In genomic region chr10:133308431-133309110, GRCh38 we compare ENCODE assay signal across 8 cellular contexts. TPM values are rescaled to one million over a fixed set of nuclear protein-coding genes. Genes with fewer than 3 reads are reported as not detected.
DNase-seq lines count a peak whose midpoint lies in the region; ATAC-seq and TF ChIP-seq lines count a peak whose summit lies in the region.

Gene TUBGCP2, minus strand, starts transcription at chr10:133308872. Its CDS starts 5,931 bp downstream, at chr10:133302941.
Gene ZNF511, plus strand, starts transcription at chr10:133308914. Its CDS starts 30 bp downstream, at chr10:133308944.

- peak within 1 kb of the TSS; percentile 93 for H3K23ac ChIP-seq in neuronal stem cell (ENCODE audit: low read depth, low read length, poor library complexity)

- TF ChIP-seq CTCF in DND-41 (IDR thresholded peaks at IDR 0.05; ENCODE audit: borderline replicate concordance, extremely low read depth, low read length, poor library complexity, severe bottlenecking) (peak; percentile 50), subcutaneous adipose tissue (IDR thresholded peaks at IDR 0.05; ENCODE audit: low read depth) (no peak)

- peak within 1 kb of the TSS; percentile 65 for H4K8ac ChIP-seq in neuronal stem cell (ENCODE audit: low read depth, low read length)

- H3K4me3 ChIP-seq in DND-41 (ENCODE audit: low read depth in 1 of 2, low read length in 2 of 2) (peak within 1 kb of the TSS; percentile 91 to 97), HUES6 (ENCODE audit: low read depth, low read length) (peak within 1 kb of the TSS; percentile 73), SJSA1 (peak within 1 kb of the TSS; percentile 98), neuronal stem cell (ENCODE audit: low read length in 2 of 2) (peak within 1 kb of the TSS; percentile 81 to 94)

- H3K27ac ChIP-seq in DND-41 (ENCODE audit: low read length) (peak within 1 kb of the TSS; percentile 98), HUES6 (ENCODE audit: low read depth, low read length) (peak within 1 kb of the TSS; percentile 97), SJSA1 (peak within 1 kb of the TSS; percentile 92), neuronal stem cell (replicated peaks; ENCODE audit: low read length) (peak within 1 kb of the TSS; percentile 92)

- peak within 1 kb of the TSS; percentile 75 for H2AK5ac ChIP-seq in neuronal stem cell (ENCODE audit: low read depth, low read length)

- H3K18ac ChIP-seq in neuronal stem cell (ENCODE audit: low read length) = peak within 1 kb of the TSS; percentile 100

- H2BK15ac ChIP-seq in neuronal stem cell (ENCODE audit: low read length) = no peak within 1 kb of the TSS

- peaks cover 57% of the 10 kb centered on the region for H4K20me1 ChIP-seq in DND-41 (ENCODE audit: insufficient read depth, low read length)

- WGBS in neuronal stem cell (ENCODE audit: extremely low coverage in 2 of 2, insufficient read length in 2 of 2, insufficient replicate concordance in 1 of 2), 2 donors = no CpG with 5 or more reads among the region's 90 CpGs

- H3K79me2 ChIP-seq in DND-41 (ENCODE audit: insufficient read depth, low read length) = peaks cover 52% of the 10 kb centered on the region

- H3K27me3 ChIP-seq in DND-41 (ENCODE audit: insufficient read depth, low read length, poor library complexity) = no peaks in the 10 kb centered on the region
- H3K27me3 ChIP-seq in HUES6 (ENCODE audit: control insufficient read depth, insufficient read depth, low read length) = no peaks in the 10 kb centered on the region
- no peaks in the 10 kb centered on the region for H3K27me3 ChIP-seq in SJSA1 (replicated peaks)
- no peaks in the 10 kb centered on the region for H3K27me3 ChIP-seq in neuronal stem cell (ENCODE audit: control insufficient read depth in 3 of 3, insufficient read depth in 3 of 3, low read depth in 1 of 3, low read length in 3 of 3)

- peak; percentile 89 for DNase-seq in DND-41
- peak; percentile 86 to 92 for DNase-seq in SJSA1 (ENCODE audit: low read depth in 1 of 2, low spot score in 2 of 2)
- DNase-seq in activated gamma-delta T cell treated with anti-CD3 and anti-CD28 coated beads, Interleukin-2, amount 50 U/mL, for 16 hours (ENCODE audit: low read depth) = peak; percentile 85
- peak; percentile 73 for DNase-seq in foreskin melanocyte
- peak; percentile 78 for DNase-seq in neuronal stem cell (ENCODE audit: low spot score)

- H2AFZ ChIP-seq in DND-41 (ENCODE audit: low read depth, low read length) (peak within 1 kb of the TSS; percentile 97), neuronal stem cell (ENCODE audit: low read length) (peak within 1 kb of the TSS; percentile 100)

- peaks cover 31% of the 10 kb centered on the region for H3K4me1 ChIP-seq in DND-41 (ENCODE audit: insufficient read depth, low read length)
- H3K4me1 ChIP-seq in HUES6 (ENCODE audit: control insufficient read depth, insufficient read depth, low read length) = peaks cover 16% of the 10 kb centered on the region
- peaks cover 8% of the 10 kb centered on the region for H3K4me1 ChIP-seq in SJSA1 (replicated peaks)
- peaks cover 8 to 12% of the 10 kb centered on the region in 2 donors for H3K4me1 ChIP-seq in neuronal stem cell (ENCODE audit: control insufficient read depth in 2 of 2, insufficient read depth in 1 of 2, low read depth in 1 of 2, low read length in 2 of 2)

- H4K91ac ChIP-seq in neuronal stem cell (ENCODE audit: low read depth, low read length, poor library complexity) = peak within 1 kb of the TSS; percentile 12

- H3K9ac ChIP-seq in DND-41 (ENCODE audit: low read depth, low read length) = peak within 1 kb of the TSS; percentile 97
- H3K9ac ChIP-seq in HUES6 (ENCODE audit: low read length) = peak within 1 kb of the TSS; percentile 95
- peak within 1 kb of the TSS; percentile 89 for H3K9ac ChIP-seq in neuronal stem cell (ENCODE audit: low read depth, low read length, poor library complexity)

- ATAC-seq in DND-41 (ENCODE audit: insufficient read depth, low read depth) (peak; percentile 77), GM21423 (IDR thresholded peaks at IDR 0.05; ENCODE audit: unreplicated experiment) (peak; percentile 70)

- peaks cover 25% of the 10 kb centered on the region for H3K79me1 ChIP-seq in neuronal stem cell (ENCODE audit: low read depth, low read length)

- H2BK120ac ChIP-seq in neuronal stem cell (ENCODE audit: low read depth, low read length) = no peak within 1 kb of the TSS

- H3K4ac ChIP-seq in neuronal stem cell (ENCODE audit: low read length) = peak within 1 kb of the TSS; percentile 93

- H3K36me3 ChIP-seq in DND-41 (ENCODE audit: insufficient read depth, low read length) = peaks cover 40% of the 10 kb centered on the region
- peaks cover 31% of the 10 kb centered on the region for H3K36me3 ChIP-seq in HUES6 (ENCODE audit: control insufficient read depth, insufficient read depth, low read length)
- peaks cover 50% of the 10 kb centered on the region for H3K36me3 ChIP-seq in SJSA1
- H3K36me3 ChIP-seq in neuronal stem cell (replicated peaks in 1 of 2; ENCODE audit: control insufficient read depth in 2 of 2, insufficient read depth in 2 of 2, low read length in 2 of 2) = peaks cover 27 to 41% of the 10 kb centered on the region in 2 donors

- H3K14ac ChIP-seq in neuronal stem cell (ENCODE audit: low read length) = peak within 1 kb of the TSS; percentile 84

- peak within 1 kb of the TSS; percentile 97 for H3K4me2 ChIP-seq in DND-41 (ENCODE audit: insufficient read depth, low read length)
- H3K4me2 ChIP-seq in neuronal stem cell (ENCODE audit: insufficient read depth, low read length, poor library complexity, severe bottlenecking) = peak within 1 kb of the TSS; percentile 94

- peak within 1 kb of the TSS; percentile 82 for H2BK5ac ChIP-seq in neuronal stem cell (ENCODE audit: low read length)

- peak within 1 kb of the TSS; percentile 90 for H2BK12ac ChIP-seq in neuronal stem cell (ENCODE audit: low read length)

- no peaks in the 10 kb centered on the region for H3K9me3 ChIP-seq in DND-41 (ENCODE audit: insufficient read depth, low read length, severe bottlenecking)
- no peaks in the 10 kb centered on the region for H3K9me3 ChIP-seq in HUES6 (ENCODE audit: control insufficient read depth, insufficient read depth, low read depth, low read length)
- no peaks in the 10 kb centered on the region for H3K9me3 ChIP-seq in SJSA1 (replicated peaks)
- no peaks in the 10 kb centered on the region for H3K9me3 ChIP-seq in neuronal stem cell (replicated peaks in 1 of 2; ENCODE audit: control insufficient read depth in 2 of 2, insufficient read depth in 1 of 2, low read depth in 1 of 2, low read length in 2 of 2)

RNA-seq across cellular contexts. Expression of gene TUBGCP2, which starts in this region (rescaled TPM):
- 49.7 and 74.3 TPM in 2 replicates for total RNA-seq in SJSA1 (2014; rRNA removed; shearing (Covaris generic))
- polyA plus RNA-seq in neuronal stem cell (2013, experiment 1 of 2) = 33.5 TPM
- 35.6 TPM for polyA plus RNA-seq in neuronal stem cell (2013, experiment 2 of 2)
- 10 to 100 TPM; 24.5 to 43.9 (median 36.8) TPM for total RNA-seq in subcutaneous adipose tissue

RNA-seq across cellular contexts. Expression of gene ZNF511, which starts in this region (rescaled TPM):
- total RNA-seq in SJSA1 (2014; rRNA removed; shearing (Covaris generic)) = 22.7 and 37.9 TPM in 2 replicates
- polyA plus RNA-seq in neuronal stem cell (2013, experiment 1 of 2) = 40.1 TPM
- polyA plus RNA-seq in neuronal stem cell (2013, experiment 2 of 2) = 35.5 TPM
- 10 to 100 TPM; 17.2 to 29.0 (median 25.3) TPM for total RNA-seq in subcutaneous adipose tissue

Comparison
In these comparisons a context has a peak if more than half of its experiments do, and no peak if none do; other contexts are left out.
1. Peak in every context shown above with its lines: DNase-seq, ATAC-seq, H3K4me3 ChIP-seq and H3K27ac ChIP-seq.